Comparison of ENCODE assay signal across 8 cellular contexts in genomic region chr7:151080522-151081169, GRCh38. TPM values are rescaled to one million over a fixed set of nuclear protein-coding genes. Genes with fewer than 3 reads are reported as not detected.
DNase-seq lines count a peak whose midpoint lies in the region; ATAC-seq lines count a peak whose summit lies in the region.

Gene FASTK (minus strand): TSS chr7:151080809. CDS start chr7:151080766, 43 bp downstream.

- H3K4me1 ChIP-seq in mononuclear cell (ENCODE audit: insufficient read depth, low read length): peaks cover 53% of the 10 kb centered on the region

- ATAC-seq in GM21515 (IDR thresholded peaks at IDR 0.05; ENCODE audit: unreplicated experiment): peak; percentile 77

- H3K27me3 ChIP-seq in mononuclear cell (ENCODE audit: insufficient read depth, low read length): peaks cover 6% of the 10 kb centered on the region

- peak; percentile 93 for DNase-seq in D341Med (ENCODE audit: low spot score)
- DNase-seq in HuH-7.5 (ENCODE audit: low spot score): peak; percentile 96
- peak; percentile 91 for DNase-seq in OCI-M1 (lab: John Stamatoyannopoulos, UW)
- DNase-seq in activated T-cell treated with anti-CD3 and anti-CD28 coated beads for 1 hour (ENCODE audit: low read depth): peak; percentile 79
- DNase-seq in epidermal melanocyte (ENCODE audit: insufficient read length, low spot score): peak; percentile 96
- DNase-seq in stimulated activated CD8-positive, alpha-beta memory T cell treated with anti-CD3 and anti-CD28 coated beads, Interleukin-2, amount 100 ng/mL, for 48 hours (ENCODE audit: low read depth in 2 of 2): peak; percentile 81

- H3K4me3 ChIP-seq in mononuclear cell (ENCODE audit: low read length): peak within 1 kb of the TSS; percentile 83

- no peaks in the 10 kb centered on the region for H3K9me3 ChIP-seq in mononuclear cell (ENCODE audit: low read depth, low read length)

RNA-seq across cellular contexts. Expression of gene FASTK, which starts in this region (rescaled TPM):
- 33.6 TPM for total RNA-seq in mononuclear cell

Comparison
In these comparisons a context has a peak if more than half of its experiments do, and no peak if none do; other contexts are left out.
1. Peak in every context shown above with its lines: DNase-seq, ATAC-seq and H3K4me3 ChIP-seq.